8 cellular contexts compared by ENCODE assay signal in genomic region chr16:10988164-10988803, GRCh38. TPM values are rescaled to one million over a fixed set of nuclear protein-coding genes. Genes with fewer than 3 reads are reported as not detected.
DNase-seq lines count a peak whose midpoint lies in the region; ATAC-seq and TF ChIP-seq lines count a peak whose summit lies in the region.

No MANE protein-coding gene starts in this region.

- H3K27ac Mint-ChIP-seq in activated T-helper 1 cell treated with anti-CD3 and anti-CD28 coated beads, Interleukin-12 subunit alpha, Interleukin-12 subunit beta, Interleukin-2, Interleukin-4 antibody, amounts not matched to agents 30 ng/mL and 10 ng/mL and 1 ng/mL, durations not matched to agents 14 hours and 24 hours and 36 hours, result peak overlapping the region; percentile 93
- H3K27ac Mint-ChIP-seq in nephron progenitor cell, result no peak overlapping the region

- no peaks in the 10 kb centered on the region for H4K20me1 ChIP-seq in KMS-11 (ENCODE audit: insufficient read depth)

- H3K27me3 ChIP-seq in KMS-11 (ENCODE audit: insufficient read depth, low read depth), result no peaks in the 10 kb centered on the region
- no peaks in the 10 kb centered on the region for H3K27me3 ChIP-seq in tibial artery

- H3K4me3 Mint-ChIP-seq in activated T-helper 1 cell treated with anti-CD3 and anti-CD28 coated beads, Interleukin-12 subunit alpha, Interleukin-12 subunit beta, Interleukin-2, Interleukin-4 antibody, amounts not matched to agents 30 ng/mL and 10 ng/mL and 1 ng/mL, durations not matched to agents 14 hours and 24 hours and 36 hours, result peak overlapping the region; percentile 65
- no peak overlapping the region for H3K4me3 Mint-ChIP-seq in nephron progenitor cell

- no peaks in the 10 kb centered on the region for H3K79me2 ChIP-seq in KMS-11 (ENCODE audit: insufficient read depth, low read depth)

- H3K36me3 ChIP-seq in KMS-11 (ENCODE audit: insufficient read depth) (no peaks in the 10 kb centered on the region; the same call in 1 of the 2 replicates), tibial artery (peaks cover 5 to 50% (median 8%) of the 10 kb centered on the region in 3 donors)

- H3K4me2 ChIP-seq in KMS-11, result no peak overlapping the region

- no peak overlapping the region for H2AFZ ChIP-seq in KMS-11 (ENCODE audit: low read depth)

- no peak overlapping the region for H3K27ac ChIP-seq in KMS-11
- H3K27ac ChIP-seq in tibial artery, result no peak overlapping the region

- TF ChIP-seq CTCF in KMS-11 (conservative IDR thresholded peaks at IDR 0.05; ENCODE audit: low read depth, low read length) (peak; percentile 80), nephron progenitor cell (IDR thresholded peaks at IDR 0.05) (peak; percentile 10), tibial artery (IDR thresholded peaks at IDR 0.05) (peak in 1 of 2 experiments; percentile 22)

- DNase-seq in NCI-H82 (lab: John Stamatoyannopoulos, UW) (peak; percentile 30), NCI-H82 treated with DMSO at 0.1 percent for 48 hours (lab: John Stamatoyannopoulos, UW; ENCODE audit: unreplicated experiment) (no peak), nephron progenitor cell (no peak), globus pallidus (ENCODE audit: low spot score) (no peak), left lobe of liver (ENCODE audit: low spot score) (no peak), tibial artery (no peak)
- peak; percentile 64 for DNase-seq in activated T-helper 1 cell treated with anti-CD3 and anti-CD28 coated beads, Interleukin-12 subunit alpha, Interleukin-12 subunit beta, Interleukin-2, Interleukin-4 antibody, amounts not matched to agents 30 ng/mL and 10 ng/mL and 1 ng/mL, durations not matched to agents 14 hours and 24 hours and 36 hours (ENCODE audit: low spot score)

- no peaks in the 10 kb centered on the region for H3K9me3 ChIP-seq in tibial artery

- intact Hi-C loops in activated T-helper 1 cell treated with anti-CD3 and anti-CD28 coated beads, Interleukin-12 subunit alpha, Interleukin-12 subunit beta, Interleukin-2, Interleukin-4 antibody, amounts not matched to agents 30 ng/mL and 10 ng/mL and 1 ng/mL, durations not matched to agents 14 hours and 24 hours and 36 hours (cut with micrococcal nuclease), result loop anchor here (1.0 to 5.0 kb wide), 11 partner anchors 11 to 267 kb away; no protein-coding TSS in a partner anchor
- intact Hi-C loops in tibial artery (cut with DNase I; ENCODE audit: low total_unique reads), result no loop called here

- no peaks in the 10 kb centered on the region for H3K27me3 Mint-ChIP-seq in activated T-helper 1 cell treated with anti-CD3 and anti-CD28 coated beads, Interleukin-12 subunit alpha, Interleukin-12 subunit beta, Interleukin-2, Interleukin-4 antibody, amounts not matched to agents 30 ng/mL and 10 ng/mL and 1 ng/mL, durations not matched to agents 14 hours and 24 hours and 36 hours (ENCODE audit: insufficient read depth)
- H3K27me3 Mint-ChIP-seq in nephron progenitor cell (ENCODE audit: low read depth, poor library complexity), result peaks cover 11% of the 10 kb centered on the region

- peaks cover 46% of the 10 kb centered on the region for H3K36me3 Mint-ChIP-seq in activated T-helper 1 cell treated with anti-CD3 and anti-CD28 coated beads, Interleukin-12 subunit alpha, Interleukin-12 subunit beta, Interleukin-2, Interleukin-4 antibody, amounts not matched to agents 30 ng/mL and 10 ng/mL and 1 ng/mL, durations not matched to agents 14 hours and 24 hours and 36 hours (ENCODE audit: low read depth)
- H3K36me3 Mint-ChIP-seq in nephron progenitor cell (ENCODE audit: low read depth), result peaks cover 10% of the 10 kb centered on the region

- H3K4me1 Mint-ChIP-seq in activated T-helper 1 cell treated with anti-CD3 and anti-CD28 coated beads, Interleukin-12 subunit alpha, Interleukin-12 subunit beta, Interleukin-2, Interleukin-4 antibody, amounts not matched to agents 30 ng/mL and 10 ng/mL and 1 ng/mL, durations not matched to agents 14 hours and 24 hours and 36 hours (ENCODE audit: low read depth), result peaks cover 92% of the 10 kb centered on the region
- H3K4me1 Mint-ChIP-seq in nephron progenitor cell, result peaks cover 83% of the 10 kb centered on the region

- H3K9ac ChIP-seq in KMS-11, result no peak overlapping the region

- no peak overlapping the region for H3K4me3 ChIP-seq in KMS-11 (IDR thresholded peaks at IDR 0.05; ENCODE audit: insufficient read depth, low read depth, low read length)
- no peak overlapping the region for H3K4me3 ChIP-seq in tibial artery

- no peak for ATAC-seq in left lobe of liver

- peaks cover 7% of the 10 kb centered on the region for H3K4me1 ChIP-seq in KMS-11 (ENCODE audit: low read depth, poor library complexity, severe bottlenecking)
- peaks cover 0 to 4% (median 2%) of the 10 kb centered on the region in 4 donors for H3K4me1 ChIP-seq in tibial artery

- no peaks in the 10 kb centered on the region for H3K9me3 Mint-ChIP-seq in activated T-helper 1 cell treated with anti-CD3 and anti-CD28 coated beads, Interleukin-12 subunit alpha, Interleukin-12 subunit beta, Interleukin-2, Interleukin-4 antibody, amounts not matched to agents 30 ng/mL and 10 ng/mL and 1 ng/mL, durations not matched to agents 14 hours and 24 hours and 36 hours
- H3K9me3 Mint-ChIP-seq in nephron progenitor cell, result no peaks in the 10 kb centered on the region

RNA-seq across cellular contexts. Expression of gene CLEC16A, which starts 43.9 kb away (rescaled TPM):
- 36.3 and 37.4 TPM in 2 replicates for total RNA-seq in activated T-helper 1 cell treated with anti-CD3 and anti-CD28 coated beads, Interleukin-12 subunit alpha, Interleukin-12 subunit beta, Interleukin-2, Interleukin-4 antibody, amounts not matched to agents 30 ng/mL and 10 ng/mL and 1 ng/mL, durations not matched to agents 14 hours and 24 hours and 36 hours
- 21.6 TPM for total RNA-seq in left lobe of liver

RNA-seq across cellular contexts. Expression of gene DEXI, which starts 46.0 kb away (rescaled TPM):
- total RNA-seq in activated T-helper 1 cell treated with anti-CD3 and anti-CD28 coated beads, Interleukin-12 subunit alpha, Interleukin-12 subunit beta, Interleukin-2, Interleukin-4 antibody, amounts not matched to agents 30 ng/mL and 10 ng/mL and 1 ng/mL, durations not matched to agents 14 hours and 24 hours and 36 hours, result 36.2 and 40.8 TPM in 2 replicates
- total RNA-seq in left lobe of liver, result 66.8 TPM

Comparison
In these comparisons a context has a peak if more than half of its experiments do, and no peak if none do; other contexts are left out.
1. DNase-seq: peak in NCI-H82 (single experiment) and activated T-helper 1 cell treated with anti-CD3 and anti-CD28 coated beads, Interleukin-12 subunit alpha, Interleukin-12 subunit beta, Interleukin-2, Interleukin-4 antibody, amounts not matched to agents 30 ng/mL and 10 ng/mL and 1 ng/mL, durations not matched to agents 14 hours and 24 hours and 36 hours (single experiment); none in NCI-H82 treated with DMSO at 0.1 percent for 48 hours (single experiment), nephron progenitor cell (single experiment), globus pallidus (single experiment), left lobe of liver (single experiment) and tibial artery (0 of 2).